9 cellular contexts compared by ENCODE assay signal in genomic region chr5:178793156-178793555, GRCh38.
DNase-seq lines count a peak whose midpoint lies in the region; ATAC-seq, FAIRE-seq and TF ChIP-seq lines count a peak whose summit lies in the region.
"Had no signal": no experiment of that assay in that cellular context is flagged by ENCODE, and none has a peak within 500 bp of the region (broad histone marks: within the 10 kb centered on the region; RNA-seq: fewer than 3 reads in every experiment).

No MANE protein-coding gene starts in this region.

- ATAC-seq in K562, result peak; percentile 65; the same call in 2 of the 3 replicates
- no peak for ATAC-seq in HG03095 (IDR thresholded peaks at IDR 0.05; ENCODE audit: unreplicated experiment)

- CTCF ChIA-PET in K562 (lab: Yijun Ruan, JAX; ENCODE audit: low intra/inter-chr PET ratio), result interaction anchor here (0.9 kb wide), 1 partner anchor 46 kb away, joined by 5 read pairs; no protein-coding TSS in a partner anchor

- no peaks in the 10 kb centered on the region for H3K9me1 ChIP-seq in K562 (ENCODE audit: control insufficient read depth, insufficient read depth, low read length)

- no peak overlapping the region for H3K14ac ChIP-seq in trophoblast cell (ENCODE audit: low read length)

- H3K4ac ChIP-seq in trophoblast cell (ENCODE audit: low read depth, low read length), result no peak overlapping the region

- H3K27me3 ChIP-seq in K562 (ENCODE audit: control insufficient read depth in 2 of 2, insufficient read depth in 2 of 2, low read length in 2 of 2) (no peaks in the 10 kb centered on the region), trophoblast cell (ENCODE audit: insufficient read depth, low read length) (no peaks in the 10 kb centered on the region)

- no peak overlapping the region for H3K27ac ChIP-seq in K562 (ENCODE audit: extremely low read depth, low read depth, low read length)
- H3K27ac ChIP-seq in trophoblast cell (ENCODE audit: low read depth, low read length), result no peak overlapping the region

- H3K18ac ChIP-seq in trophoblast cell (ENCODE audit: low read length), result no peak overlapping the region

- DNase-seq in ELF-1 (ENCODE audit: low read depth, low spot score), result peak; percentile 61
- peak; percentile 18 for DNase-seq in HTR-8/SVneo (ENCODE audit: insufficient read length, low spot score)
- peak in 2 of 4 experiments; percentile 17 to 18 for DNase-seq in K562 (ENCODE audit: extremely low read depth in 1 of 4, low spot score in 3 of 4)
- peak; percentile 51 to 73 for DNase-seq in trophoblast cell
- no peak for DNase-seq in NCI-H2107 treated with DMSO at 0.1 percent for 48 hours (lab: John Stamatoyannopoulos, UW; ENCODE audit: unreplicated experiment)
- no peak for DNase-seq in activated CD8-positive, alpha-beta memory T cell treated with anti-CD3 and anti-CD28 coated beads for 24 hours
- DNase-seq: activated CD4-positive, CD25-positive, alpha-beta regulatory T cell treated with anti-CD3 and anti-CD28 coated beads, Interleukin-2, amount 50 U/mL, for 72 hours; cortex of kidney had no signal

- no peaks in the 10 kb centered on the region for H4K20me1 ChIP-seq in K562 (replicated peaks; ENCODE audit: control insufficient read depth, insufficient read depth, low read length)

- no peak overlapping the region for H4K12ac ChIP-seq in trophoblast cell (ENCODE audit: low read depth, low read length)

- H2AFZ ChIP-seq in K562 (ENCODE audit: low read depth, low read length), result no peak overlapping the region
- no peak overlapping the region for H2AFZ ChIP-seq in trophoblast cell (ENCODE audit: insufficient read depth, low read length, poor library complexity)

- FAIRE-seq in HTR-8/SVneo (lab: Jason Lieb, UNC) (no peak), K562 (lab: Jason Lieb, UNC) (no peak)

- in situ Hi-C loops in K562 (cut with MboI), result no loop called here

- TF ChIP-seq CTCF in K562 (IDR thresholded peaks at IDR 0.05 in 2 of 3, conservative IDR thresholded peaks at IDR 0.05 in 1 of 3; ENCODE audit: insufficient read depth in 2 of 3, low read depth in 1 of 3, low read length in 3 of 3), result peak; percentile 20 to 41 (median 39); a peak in 4 of 6 replicates

- H3K79me1 ChIP-seq in trophoblast cell (ENCODE audit: low read length), result no peaks in the 10 kb centered on the region

- TF ChIP-seq EP300 in K562 (IDR thresholded peaks at IDR 0.05; ENCODE audit: low read length), result no peak

- intact Hi-C loops in K562 (cut with micrococcal nuclease), result no loop called here

- no peak overlapping the region for H4K8ac ChIP-seq in trophoblast cell (ENCODE audit: low read depth, low read length)

- 56% methylated on average over 11 of the region's 12 CpGs for WGBS in K562 (ENCODE audit: insufficient coverage, low coverage, missing lambda C conversion rate)
- no CpG with 5 or more reads among the region's 12 CpGs for WGBS in trophoblast cell (ENCODE audit: extremely low coverage, insufficient coverage, insufficient read length)

- BruUV-seq in K562 (replicated peaks; lab: Mats Ljungman, UMichigan), result no TSS peak

- H3K4me2 ChIP-seq in K562 (ENCODE audit: insufficient read depth, low read length) (no peak overlapping the region), trophoblast cell (ENCODE audit: low read length) (no peak overlapping the region)

- POLR2A ChIA-PET in K562 (lab: Yijun Ruan, JAX), result no interaction called here

- peak in 1 of 2 experiments; percentile 37; a peak in 2 of 4 replicates for TF ChIP-seq RAD21 in K562 (CRISPR knock-in tag; conservative IDR thresholded peaks at IDR 0.05 in 1 of 2, IDR thresholded peaks at IDR 0.05 in 1 of 2)

- H4K91ac ChIP-seq in trophoblast cell (ENCODE audit: low read depth, low read length), result no peak overlapping the region

- peaks cover 0 to 8% of the 10 kb centered on the region in 2 experiments; a peak in 1 of 5 replicates for H3K4me1 ChIP-seq in K562 (replicated peaks in 1 of 2; ENCODE audit: control insufficient read depth in 2 of 2, insufficient read depth in 2 of 2, low read length in 2 of 2)
- H3K4me1 ChIP-seq in trophoblast cell (ENCODE audit: control insufficient read depth in 1 of 2, insufficient read depth in 2 of 2, low read length in 2 of 2), result no peaks in the 10 kb centered on the region

- H3K36me3 ChIP-seq in K562 (ENCODE audit: control insufficient read depth, insufficient read depth, low read length), result peaks cover 7% of the 10 kb centered on the region; the same call in 1 of the 3 replicates
- no peaks in the 10 kb centered on the region for H3K36me3 ChIP-seq in trophoblast cell (ENCODE audit: control insufficient read depth in 1 of 2, insufficient read depth in 2 of 2, low read length in 2 of 2)

- H2AK5ac ChIP-seq in trophoblast cell (ENCODE audit: low read length), result no peak overlapping the region

- H3K79me2 ChIP-seq in K562 (ENCODE audit: control insufficient read depth, insufficient read depth, low read length) (no peaks in the 10 kb centered on the region), trophoblast cell (ENCODE audit: control insufficient read depth, insufficient read depth, low read length, poor library complexity) (no peaks in the 10 kb centered on the region)

- H3K9me3 ChIP-seq in K562 (replicated peaks; ENCODE audit: control insufficient read depth, insufficient read depth, low read depth, low read length) (no peaks in the 10 kb centered on the region), trophoblast cell (ENCODE audit: insufficient read depth, low read depth, low read length) (peaks cover 69% of the 10 kb centered on the region)

- no peak overlapping the region for H2BK12ac ChIP-seq in trophoblast cell (ENCODE audit: low read length)

- no peak overlapping the region for H3K4me3 ChIP-seq in K562
- no peak overlapping the region for H3K4me3 ChIP-seq in trophoblast cell (ENCODE audit: low read depth, low read length)

- no peak overlapping the region for H3K9ac ChIP-seq in K562 (ENCODE audit: insufficient read depth in 1 of 2, low read depth in 2 of 2, low read length in 2 of 2)
- H3K9ac ChIP-seq in trophoblast cell (ENCODE audit: low read length), result no peak overlapping the region

- no peak for TF ChIP-seq POLR2A in K562 (conservative IDR thresholded peaks at IDR 0.05)

- no peak overlapping the region for H2BK5ac ChIP-seq in trophoblast cell (ENCODE audit: low read depth, low read length, poor library complexity)

- no peak overlapping the region for H3K23ac ChIP-seq in trophoblast cell (ENCODE audit: low read length)

- H2BK120ac ChIP-seq in trophoblast cell (ENCODE audit: insufficient read depth, low read length, poor library complexity), result no peak overlapping the region

TF ChIP-seq in K562, 482 proteins besides CTCF, POLR2A, EP300 and RAD21:
- TF ChIP-seq ARID1B (IDR thresholded peaks at IDR 0.05) (no peak), TFAM (CRISPR knock-in tag; conservative IDR thresholded peaks at IDR 0.05) (no peak), TCFL5 (CRISPR knock-in tag; conservative IDR thresholded peaks at IDR 0.05) (no peak), ZNF444 (CRISPR knock-in tag; IDR thresholded peaks at IDR 0.05) (no peak), RB1 (IDR thresholded peaks at IDR 0.05; ENCODE audit: low read depth) (no peak), RBM39 (optimal IDR thresholded peaks at IDR 0.05; ENCODE audit: low read depth, low read length) (no peak), MCM2 (IDR thresholded peaks at IDR 0.05; ENCODE audit: low read depth) (no peak), HOXB6 (CRISPR knock-in tag; IDR thresholded peaks at IDR 0.05; ENCODE audit: borderline replicate concordance) (no peak), E2F6 (IDR thresholded peaks at IDR 0.05; ENCODE audit: borderline replicate concordance in 1 of 2, extremely low read depth in 1 of 2, insufficient read depth in 1 of 2, insufficient read length in 1 of 2, low read depth in 1 of 2, low read length in 1 of 2, poor library complexity in 1 of 2, severe bottlenecking in 1 of 2) (no peak), KLF13 (tag; IDR thresholded peaks at IDR 0.05; ENCODE audit: borderline replicate concordance, low read depth) (no peak), TBP (optimal IDR thresholded peaks at IDR 0.05; ENCODE audit: low read depth, low read length) (no peak), ARID2 (IDR thresholded peaks at IDR 0.05) (no peak)

Comparison
In these comparisons a context has a peak if more than half of its experiments do, and no peak if none do; other contexts are left out.
1. DNase-seq: peak in ELF-1 (single experiment), HTR-8/SVneo (single experiment) and trophoblast cell (2 of 2); none in NCI-H2107 treated with DMSO at 0.1 percent for 48 hours (single experiment) and activated CD8-positive, alpha-beta memory T cell treated with anti-CD3 and anti-CD28 coated beads for 24 hours (single experiment).